ENCODE assay signal across 9 cellular contexts in the genomic region with DNA sequence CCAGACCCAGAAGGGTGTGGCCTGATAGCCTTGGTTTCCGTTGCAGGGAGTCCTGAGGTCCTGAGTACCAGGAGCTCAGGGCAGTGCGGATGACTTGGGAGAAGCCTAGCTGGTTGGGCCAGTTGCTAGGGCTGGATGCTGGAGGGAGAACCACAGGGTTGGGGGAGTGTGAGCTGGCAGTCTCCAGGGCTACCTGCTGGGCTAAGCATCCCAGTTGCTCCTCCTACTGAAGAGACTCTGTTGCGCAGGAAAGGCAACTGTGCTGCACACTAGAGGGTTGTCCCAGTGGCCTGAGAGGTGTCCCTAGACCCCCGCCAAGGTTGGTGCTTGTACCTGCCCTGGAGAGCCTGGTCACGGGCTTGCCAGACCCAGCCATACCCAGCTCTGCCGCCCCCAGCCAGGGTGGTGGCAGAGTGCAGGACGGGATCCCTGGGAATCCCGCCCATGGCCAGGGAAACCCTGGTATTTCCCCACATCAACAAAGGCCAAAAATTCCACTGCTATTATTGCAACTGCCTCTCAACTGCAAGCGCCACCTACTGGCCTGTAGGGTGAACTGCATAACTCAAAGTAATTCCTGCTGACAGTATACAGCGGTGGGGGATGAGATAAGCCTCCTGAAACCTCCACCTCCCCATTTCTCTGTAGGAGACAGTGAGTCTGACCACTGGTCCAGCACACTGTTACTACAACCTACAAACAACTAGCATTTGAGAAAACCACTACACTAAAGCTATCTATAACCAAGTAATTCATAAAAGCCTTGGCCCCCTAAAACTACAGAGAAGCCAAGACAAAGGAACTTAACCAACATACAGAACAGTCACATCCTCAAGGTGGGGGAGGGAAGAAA.
A peak's percentile ranks its signal among the peaks of the same experiment; 100 is the strongest.
DNase-seq lines count a peak whose midpoint lies in the region; ATAC-seq and TF ChIP-seq lines count a peak whose summit lies in the region.
"Had no signal": no experiment of that assay in that cellular context is flagged by ENCODE, and none has a peak within 500 bp of the region (broad histone marks: within the 10 kb centered on the region; RNA-seq: fewer than 3 reads in every experiment).

No MANE protein-coding gene starts in this region.

- H3K4me1 ChIP-seq in PC-9 (replicated peaks; ENCODE audit: insufficient read depth) (no peaks in the 10 kb centered on the region), spleen (peaks cover 0 to 30% (median 13%) of the 10 kb centered on the region in 6 donors)

- no peaks in the 10 kb centered on the region for H3K4me1 Mint-ChIP-seq in CD4-positive, alpha-beta T cell (ENCODE audit: low read depth)
- peaks cover 4% of the 10 kb centered on the region for H3K4me1 Mint-ChIP-seq in activated T-helper 1 cell treated with anti-CD3 and anti-CD28 coated beads, Interleukin-12 subunit alpha, Interleukin-12 subunit beta, Interleukin-2, Interleukin-4 antibody, amounts not matched to agents 30 ng/mL and 10 ng/mL and 1 ng/mL, durations not matched to agents 14 hours and 24 hours and 36 hours (ENCODE audit: low read depth)

- 0 out of 2 replicates have a peak, but pooled peaks cover 12% of the 10 kb centered on the region for H3K79me2 ChIP-seq in PC-9 (ENCODE audit: low read depth)

- CTCF ChIA-PET in CD4-positive, alpha-beta T cell (lab: Charles Lee) = interaction anchor here (0.7 to 1.4 kb wide), 3 partner anchors 18 to 165 kb away, joined by 3 read pairs; no protein-coding TSS in a partner anchor
- CTCF ChIA-PET in PC-9 (lab: Charles Lee) = interaction anchor here (0.6 to 1.2 kb wide), 3 partner anchors 141 to 164 kb away, joined by 3 to 11 read pairs (median 5); no protein-coding TSS in a partner anchor

- no TSS peak for BruUV-seq in PC-9 (replicated peaks; lab: Mats Ljungman, UMichigan)

- H3K27me3 Mint-ChIP-seq in CD4-positive, alpha-beta T cell = peaks cover 7% of the 10 kb centered on the region
- peaks cover 17% of the 10 kb centered on the region for H3K27me3 Mint-ChIP-seq in activated T-helper 1 cell treated with anti-CD3 and anti-CD28 coated beads, Interleukin-12 subunit alpha, Interleukin-12 subunit beta, Interleukin-2, Interleukin-4 antibody, amounts not matched to agents 30 ng/mL and 10 ng/mL and 1 ng/mL, durations not matched to agents 14 hours and 24 hours and 36 hours (ENCODE audit: insufficient read depth)

- no peak overlapping the region for H3K4me2 ChIP-seq in PC-9

- peaks cover 4% of the 10 kb centered on the region for H3K27me3 ChIP-seq in CD4-positive, alpha-beta T cell (ENCODE audit: control insufficient read depth, insufficient read depth, low read length)
- no peaks in the 10 kb centered on the region for H3K27me3 ChIP-seq in PC-9 (ENCODE audit: insufficient read depth, low read depth)
- peaks cover 0 to 5% (median 0%) of the 10 kb centered on the region in 7 donors for H3K27me3 ChIP-seq in spleen (replicated peaks in 1 of 7)

- no peak overlapping the region for H2AFZ ChIP-seq in PC-9

- no peaks in the 10 kb centered on the region for H3K9me3 ChIP-seq in CD4-positive, alpha-beta T cell (ENCODE audit: control insufficient read depth, low read length)
- H3K9me3 ChIP-seq in PC-9 (ENCODE audit: insufficient read depth, low read depth) = peaks cover 6% of the 10 kb centered on the region; the same call in 1 of the 2 replicates
- peaks cover 0 to 9% (median 5%) of the 10 kb centered on the region in 8 donors for H3K9me3 ChIP-seq in spleen

- H4K20me1 ChIP-seq in PC-9 (ENCODE audit: insufficient read depth) = peaks cover 68% of the 10 kb centered on the region

- DNase-seq in CD4-positive, alpha-beta T cell = peak; percentile 31 to 58 (median 44)
- DNase-seq in PC-9 (peak in 1 of 2 experiments; percentile 48), glomerular visceral epithelial cell (ENCODE audit: extremely low spot score) (peak; percentile 57), spleen (no peak)
- DNase-seq in activated T-helper 1 cell treated with anti-CD3 and anti-CD28 coated beads, Interleukin-12 subunit alpha, Interleukin-12 subunit beta, Interleukin-2, Interleukin-4 antibody, amounts not matched to agents 30 ng/mL and 10 ng/mL and 1 ng/mL, durations not matched to agents 14 hours and 24 hours and 36 hours (ENCODE audit: low spot score) = peak; percentile 24

- H3K9me3 Mint-ChIP-seq in CD4-positive, alpha-beta T cell = peaks cover 2% of the 10 kb centered on the region
- H3K9me3 Mint-ChIP-seq in activated T-helper 1 cell treated with anti-CD3 and anti-CD28 coated beads, Interleukin-12 subunit alpha, Interleukin-12 subunit beta, Interleukin-2, Interleukin-4 antibody, amounts not matched to agents 30 ng/mL and 10 ng/mL and 1 ng/mL, durations not matched to agents 14 hours and 24 hours and 36 hours = no peaks in the 10 kb centered on the region

- no peak overlapping the region for H3K4me3 Mint-ChIP-seq in CD4-positive, alpha-beta T cell
- H3K4me3 Mint-ChIP-seq in activated T-helper 1 cell treated with anti-CD3 and anti-CD28 coated beads, Interleukin-12 subunit alpha, Interleukin-12 subunit beta, Interleukin-2, Interleukin-4 antibody, amounts not matched to agents 30 ng/mL and 10 ng/mL and 1 ng/mL, durations not matched to agents 14 hours and 24 hours and 36 hours = no peak overlapping the region

- H3K27ac Mint-ChIP-seq in CD4-positive, alpha-beta T cell = no peak overlapping the region
- H3K27ac Mint-ChIP-seq in activated T-helper 1 cell treated with anti-CD3 and anti-CD28 coated beads, Interleukin-12 subunit alpha, Interleukin-12 subunit beta, Interleukin-2, Interleukin-4 antibody, amounts not matched to agents 30 ng/mL and 10 ng/mL and 1 ng/mL, durations not matched to agents 14 hours and 24 hours and 36 hours = no peak overlapping the region

- TF ChIP-seq CTCF in CD4-positive, alpha-beta T cell (IDR thresholded peaks at IDR 0.05) = peak; percentile 96
- peak; percentile 99 for TF ChIP-seq CTCF in PC-9 (conservative IDR thresholded peaks at IDR 0.05)
- TF ChIP-seq CTCF in spleen (IDR thresholded peaks at IDR 0.05 in 8 of 11, conservative IDR thresholded peaks at IDR 0.05 in 3 of 11) = peak; percentile 51 to 87 (median 80)

- no peak overlapping the region for H3K27ac ChIP-seq in CD4-positive, alpha-beta T cell (ENCODE audit: low read depth, low read length)
- H3K27ac ChIP-seq in PC-9 (no peak overlapping the region), spleen (no peak overlapping the region)
- H3K27ac ChIP-seq: SK-N-MC had no signal

- 41 to 75% (median 68%) methylated on average over 8 to 10 of the region's 10 CpGs for WGBS in spleen, 5 donors

- H3K36me3 Mint-ChIP-seq in CD4-positive, alpha-beta T cell (ENCODE audit: low read depth) = no peaks in the 10 kb centered on the region
- no peaks in the 10 kb centered on the region for H3K36me3 Mint-ChIP-seq in activated T-helper 1 cell treated with anti-CD3 and anti-CD28 coated beads, Interleukin-12 subunit alpha, Interleukin-12 subunit beta, Interleukin-2, Interleukin-4 antibody, amounts not matched to agents 30 ng/mL and 10 ng/mL and 1 ng/mL, durations not matched to agents 14 hours and 24 hours and 36 hours (ENCODE audit: low read depth)

- intact Hi-C loops in CD4-positive, alpha-beta T cell (cut with DNase I, micrococcal nuclease) = loop anchor here (1.0 to 2.0 kb wide), 7 partner anchors 37 to 540 kb away; a partner anchor contains a TSS
- intact Hi-C loops in PC-9 (cut with micrococcal nuclease; ENCODE audit: unreplicated experiment) (loop anchor here (1.0 kb wide), 1 partner anchor 164 kb away; no protein-coding TSS in a partner anchor), spleen (cut with DNase I; ENCODE audit: low total_unique reads) (no loop called here)
- intact Hi-C loops in activated T-helper 1 cell treated with anti-CD3 and anti-CD28 coated beads, Interleukin-12 subunit alpha, Interleukin-12 subunit beta, Interleukin-2, Interleukin-4 antibody, amounts not matched to agents 30 ng/mL and 10 ng/mL and 1 ng/mL, durations not matched to agents 14 hours and 24 hours and 36 hours (cut with micrococcal nuclease) = loop anchor here (1.0 to 5.0 kb wide), 7 partner anchors 16 to 540 kb away; no protein-coding TSS in a partner anchor

- H3K4me3 ChIP-seq in PC-9 (no peak overlapping the region), spleen (no peak overlapping the region)
- H3K4me3 ChIP-seq: SK-N-MC had no signal

- no peaks in the 10 kb centered on the region for H3F3A ChIP-seq in PC-9 (ENCODE audit: insufficient read depth, low read depth)

- TF ChIP-seq POLR2A in spleen (IDR thresholded peaks at IDR 0.05) = no peak

- ATAC-seq in CD4-positive, alpha-beta T cell (ENCODE audit: poor library complexity) = peak; percentile 76
- ATAC-seq in GM18907 (IDR thresholded peaks at IDR 0.05; ENCODE audit: unreplicated experiment) (peak; percentile 89), HG03280 (IDR thresholded peaks at IDR 0.05; ENCODE audit: unreplicated experiment) (peak; percentile 68), HG03108 (IDR thresholded peaks at IDR 0.05; ENCODE audit: unreplicated experiment) (no peak)

- POLR2A ChIA-PET in CD4-positive, alpha-beta T cell (lab: Charles Lee) = interaction anchor here (1.3 kb wide), 1 partner anchor 165 kb away, joined by 4 read pairs; no protein-coding TSS in a partner anchor
- POLR2A ChIA-PET in PC-9 (lab: Charles Lee; ENCODE audit: unreplicated experiment) = no interaction called here

- no peaks in the 10 kb centered on the region for H3K9me2 ChIP-seq in PC-9 (ENCODE audit: insufficient read depth)

- H3K36me3 ChIP-seq in PC-9 (ENCODE audit: low read depth) (no peaks in the 10 kb centered on the region), spleen (peaks cover 0 to 12% (median 0%) of the 10 kb centered on the region in 6 donors)
